Comparison of ENCODE assay signal across 8 cellular contexts in the genomic region with DNA sequence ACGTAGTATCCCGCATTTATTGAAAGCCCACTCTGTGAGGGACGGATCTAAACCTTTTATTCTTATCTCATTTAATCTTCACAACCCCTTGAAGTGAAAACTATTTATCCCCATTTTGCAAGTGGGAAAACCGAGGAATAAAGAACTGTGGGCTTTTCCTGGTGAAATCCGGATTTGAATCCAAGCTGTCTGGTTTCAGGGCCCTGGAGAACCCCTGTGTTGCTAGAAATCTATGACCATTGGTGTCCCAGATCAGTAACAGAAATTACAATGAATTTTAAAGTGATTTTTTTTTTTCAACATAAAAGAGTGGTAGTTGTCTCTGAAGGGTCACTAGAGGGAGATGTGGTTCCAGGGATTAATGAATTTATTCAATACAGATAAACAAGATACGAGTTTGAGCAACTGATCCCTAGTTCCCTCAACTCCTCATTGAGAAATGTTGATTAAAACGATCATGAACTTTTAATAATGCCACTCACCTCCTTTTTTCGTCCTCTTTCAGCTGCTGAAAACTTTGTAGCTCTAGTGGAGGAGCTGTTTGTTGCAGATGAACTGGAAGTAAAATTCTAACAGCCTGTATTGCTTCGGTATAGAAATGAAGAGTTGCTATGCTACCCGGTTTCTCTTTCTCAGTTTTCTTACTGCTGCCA. TPM values are rescaled to one million over a fixed set of nuclear protein-coding genes. Genes with fewer than 3 reads are reported as not detected.
DNase-seq lines count a peak whose midpoint lies in the region; ATAC-seq and TF ChIP-seq lines count a peak whose summit lies in the region.

No MANE protein-coding gene starts in this region.

- H3K36me3 ChIP-seq in cardiac muscle cell (peaks cover 21% of the 10 kb centered on the region), ascending aorta (peaks cover 11 to 23% of the 10 kb centered on the region in 2 donors), kidney epithelial cell (ENCODE audit: control insufficient read depth, insufficient read depth, low read length) (peaks cover 2% of the 10 kb centered on the region), testis (ENCODE audit: low read depth, missing control alignments) (no peaks in the 10 kb centered on the region)

- H3K9me3 ChIP-seq in cardiac muscle cell (ENCODE audit: low read depth) = no peaks in the 10 kb centered on the region
- no peaks in the 10 kb centered on the region for H3K9me3 ChIP-seq in ascending aorta
- H3K9me3 ChIP-seq in testis = no peaks in the 10 kb centered on the region

- ATAC-seq in left cardiac atrium (no peak), HG03565 (IDR thresholded peaks at IDR 0.05; ENCODE audit: unreplicated experiment) (no peak)

- no peak for TF ChIP-seq POLR2A in testis (IDR thresholded peaks at IDR 0.05)

- peak; percentile 57 for TF ChIP-seq CTCF in cardiac muscle cell (IDR thresholded peaks at IDR 0.05; ENCODE audit: low read depth, low read length)
- TF ChIP-seq CTCF in ascending aorta (IDR thresholded peaks at IDR 0.05) = peak in 2 of 3 experiments; percentile 19 to 42
- peak; percentile 25 for TF ChIP-seq CTCF in kidney epithelial cell (IDR thresholded peaks at IDR 0.05; ENCODE audit: insufficient read depth, low read length, poor library complexity, severe bottlenecking)
- TF ChIP-seq CTCF in testis (IDR thresholded peaks at IDR 0.05) = peak; percentile 15 to 40 (median 36)

- WGBS in testis, 2 donors = 4 to 6% methylated on average over 10 of the region's 10 CpGs

- no peaks in the 10 kb centered on the region for H3K27me3 ChIP-seq in cardiac muscle cell
- no peaks in the 10 kb centered on the region for H3K27me3 ChIP-seq in ascending aorta
- no peaks in the 10 kb centered on the region for H3K27me3 ChIP-seq in kidney epithelial cell (ENCODE audit: control insufficient read depth, insufficient read depth, low read length)
- H3K27me3 ChIP-seq in testis = no peaks in the 10 kb centered on the region

- H3K27ac ChIP-seq in cardiac muscle cell (peak overlapping the region; percentile 88), ascending aorta (peak overlapping the region; percentile 90 to 92), testis (peak overlapping the region; percentile 85 to 86)

- DNase-seq in cardiac muscle cell (ENCODE audit: low read depth in 1 of 2, low spot score in 1 of 2) (peak; percentile 28 to 58), left cardiac atrium (no peak), NCI-H146 (lab: John Stamatoyannopoulos, UW) (peak; percentile 9), ascending aorta (ENCODE audit: low spot score in 2 of 2) (no peak), kidney epithelial cell (ENCODE audit: low read depth) (no peak), testis (no peak), islet precursor cell (no peak)

- intact Hi-C loops in left cardiac atrium (cut with DNase I) = no loop called here
- intact Hi-C loops in ascending aorta (cut with DNase I) = loop anchor here (2.0 to 10.0 kb wide), 2 partner anchors 29 to 795 kb away; a partner anchor contains a TSS
- intact Hi-C loops in testis (cut with DNase I; ENCODE audit: low total_unique reads) = loop anchor here (10.0 kb wide), 1 partner anchor 295 kb away; no protein-coding TSS in a partner anchor

- H3K4me1 ChIP-seq in cardiac muscle cell (ENCODE audit: low read depth) (peaks cover 16% of the 10 kb centered on the region), ascending aorta (peaks cover 3 to 15% of the 10 kb centered on the region in 2 donors), testis (peaks cover 15% of the 10 kb centered on the region)

- H3K4me3 ChIP-seq in cardiac muscle cell = peak overlapping the region; percentile 77
- H3K4me3 ChIP-seq in ascending aorta = peak overlapping the region; percentile 54 to 88
- H3K4me3 ChIP-seq in kidney epithelial cell (ENCODE audit: low read depth, low read length) = peak overlapping the region; percentile 100
- H3K4me3 ChIP-seq in testis = peak overlapping the region; percentile 88 to 94

RNA-seq across cellular contexts. Expression of a gene that starts 0.9 kb away (rescaled TPM):
- total RNA-seq in cardiac muscle cell (150 and 174 TPM in 2 replicates), left cardiac atrium (100 to 1,000 TPM; 114 to 148 TPM), ascending aorta (45.4 TPM), kidney epithelial cell (284 and 285 TPM in 2 replicates), testis (100 to 1,000 TPM; 132 to 133 TPM)
- polyA plus RNA-seq in cardiac muscle cell (233 and 241 TPM in 2 replicates), testis (ENCODE audit: insufficient read depth, low read depth, low replicate concordance) (145 TPM)

RNA-seq across cellular contexts. Expression of a gene that starts 28.4 kb away (rescaled TPM):
- total RNA-seq in cardiac muscle cell = 1.2 and 1.8 TPM in 2 replicates
- 0.65 and 1.9 TPM in 2 replicates for polyA plus RNA-seq in cardiac muscle cell
- total RNA-seq in left cardiac atrium = under 1 TPM; 0.13 to 0.27 TPM
- 7.3 TPM for total RNA-seq in ascending aorta
- total RNA-seq in kidney epithelial cell = 3.8 and 4.6 TPM in 2 replicates
- under 1 TPM; 0.31 to 0.37 TPM for total RNA-seq in testis
- 1.0 TPM for polyA plus RNA-seq in testis (ENCODE audit: insufficient read depth, low read depth, low replicate concordance)

RNA-seq across cellular contexts. Expression of a gene that starts 28.5 kb away (rescaled TPM):
- total RNA-seq in cardiac muscle cell (6.4 and 12.8 TPM in 2 replicates), left cardiac atrium (10 to 100 TPM in 1 of 2 donors, 1 to 10 TPM in 1; 5.9 to 14.6 TPM), ascending aorta (32.2 TPM), kidney epithelial cell (17.6 and 18.4 TPM in 2 replicates), testis (1 to 10 TPM; 3.0 to 4.0 TPM)
- polyA plus RNA-seq in cardiac muscle cell (9.9 and 11.4 TPM in 2 replicates), testis (ENCODE audit: insufficient read depth, low read depth, low replicate concordance) (3.0 TPM)

Comparison
In these comparisons a context has a peak if more than half of its experiments do, and no peak if none do; other contexts are left out.
1. DNase-seq: peak in cardiac muscle cell (2 of 2) and NCI-H146 (single experiment); none in left cardiac atrium (single experiment), ascending aorta (0 of 2), kidney epithelial cell (single experiment), testis (single experiment) and islet precursor cell (single experiment).
2. intact Hi-C loops: an anchor here in ascending aorta (2.0 to 10.0 kb wide) and testis (10.0 kb wide); none called in left cardiac atrium.
3. Peak in every context shown above with its lines, with median percentiles within 50 percentile points of each other: H3K27ac ChIP-seq, H3K4me3 ChIP-seq and CTCF ChIP-seq.